In genomic region chr12:9784326-9784725, GRCh38 we compare ENCODE assay signal across 30 cellular contexts. TPM values are rescaled to one million over a fixed set of nuclear protein-coding genes. Genes with fewer than 3 reads are reported as not detected.
"Had no signal": no experiment of that assay in that cellular context is flagged by ENCODE, and none has a peak within 500 bp of the region (broad histone marks: within the 10 kb centered on the region; RNA-seq: fewer than 3 reads in every experiment).

No MANE protein-coding gene starts in this region.

- H3K27me3 ChIP-seq: esophagus squamous epithelium, heart right ventricle, ovary, sigmoid colon, stomach, thyroid gland, vagina had no signal

- H3K9me3 Mint-ChIP-seq: effector memory CD8-positive, alpha-beta T cell; memory B cell; natural killer cell; stimulated activated effector memory CD8-positive, alpha-beta T cell treated with anti-CD3 and anti-CD28 coated beads, Interleukin-12 subunit alpha, Interleukin-12 subunit beta, amount 100 ng/mL, for 72 hours had no signal

- H3K36me3 Mint-ChIP-seq: memory B cell; natural killer cell; stimulated activated effector memory CD8-positive, alpha-beta T cell treated with anti-CD3 and anti-CD28 coated beads, Interleukin-12 subunit alpha, Interleukin-12 subunit beta, amount 100 ng/mL, for 72 hours had no signal

- H3K36me3 ChIP-seq: esophagus squamous epithelium, heart right ventricle, ovary, sigmoid colon, stomach, thyroid gland, vagina had no signal

- H3K27me3 Mint-ChIP-seq: effector memory CD8-positive, alpha-beta T cell; memory B cell had no signal

- H3K4me1 ChIP-seq: esophagus squamous epithelium, heart right ventricle, psoas muscle, sigmoid colon, stomach, thyroid gland, vagina had no signal

- H3K4me3 ChIP-seq: esophagus squamous epithelium, heart right ventricle, lung, ovary, psoas muscle, sigmoid colon, stomach, thyroid gland, vagina had no signal

- H3K27ac Mint-ChIP-seq: effector memory CD8-positive, alpha-beta T cell; memory B cell; natural killer cell; stimulated activated effector memory CD8-positive, alpha-beta T cell treated with anti-CD3 and anti-CD28 coated beads, Interleukin-12 subunit alpha, Interleukin-12 subunit beta, amount 100 ng/mL, for 72 hours had no signal

- H3K4me3 Mint-ChIP-seq: effector memory CD8-positive, alpha-beta T cell; memory B cell; natural killer cell; stimulated activated effector memory CD8-positive, alpha-beta T cell treated with anti-CD3 and anti-CD28 coated beads, Interleukin-12 subunit alpha, Interleukin-12 subunit beta, amount 100 ng/mL, for 72 hours had no signal

- ATAC-seq: effector memory CD8-positive, alpha-beta T cell; heart right ventricle; left lobe of liver; natural killer cell; psoas muscle; right cardiac atrium; stimulated activated effector memory CD8-positive, alpha-beta T cell treated with anti-CD3 and anti-CD28 coated beads, Interleukin-12 subunit alpha, Interleukin-12 subunit beta, amount 100 ng/mL, for 72 hours had no signal

- H3K9me3 ChIP-seq: esophagus squamous epithelium, ovary, psoas muscle, sigmoid colon, stomach, thyroid gland, vagina had no signal

- H3K27ac ChIP-seq: esophagus squamous epithelium, heart right ventricle, ovary, psoas muscle, sigmoid colon, stomach, thyroid gland, vagina had no signal

- DNase-seq: effector memory CD8-positive, alpha-beta T cell; erythroblast; esophagus squamous epithelium; foreskin melanocyte; glutamatergic neuron; heart right ventricle; hypothalamus; kidney; natural killer cell; occipital lobe; ovary; posterior cingulate gyrus; psoas muscle; right cardiac atrium; sigmoid colon; stimulated activated CD4-positive, alpha-beta T cell treated with anti-CD3 and anti-CD28 coated beads, Interleukin-2, amount 100 ng/mL, for 24 hours; stimulated activated CD4-positive, alpha-beta T cell treated with anti-CD3 and anti-CD28 coated beads, Interleukin-4, amount 100 ng/mL, for 24 hours; stimulated activated naive CD4-positive, alpha-beta T cell treated with Interleukin-2 at 50 U/mL for 16 hours; stomach; thyroid gland; trophoblast cell had no signal

RNA-seq across cellular contexts. Expression of gene KLRF1, which starts 43.0 kb away (rescaled TPM):
- total RNA-seq: dermis microvascular lymphatic vessel endothelial cell, left lobe of liver, skeletal muscle tissue, temporal lobe, vagina had no signal

RNA-seq across cellular contexts. Expression of gene CLECL1, which starts 51.4 kb away (rescaled TPM):
- total RNA-seq: dermis microvascular lymphatic vessel endothelial cell, occipital lobe, renal cortical epithelial cell, sigmoid colon, skeletal muscle tissue, temporal lobe, thyroid gland, vagina had no signal
